Comparison of ENCODE assay signal across 1 cellular context in genomic region chr1:100578201-100578600, GRCh38.
TF ChIP-seq lines count a peak whose summit lies in the region.

No MANE protein-coding gene starts in this region.

TF ChIP-seq in IMR-90, 13 proteins besides CTCF, POLR2A, EP300 and RAD21 (continued from another document):
- no peak for TF ChIP-seq USF2 (IDR thresholded peaks at IDR 0.05; ENCODE audit: low read depth, low read length)
- no peak for TF ChIP-seq FOS (IDR thresholded peaks at IDR 0.05; ENCODE audit: low read depth, low read length)
- no peak for TF ChIP-seq RFX5 (IDR thresholded peaks at IDR 0.05; ENCODE audit: low read depth, low read length)
- TF ChIP-seq CHD1 (IDR thresholded peaks at IDR 0.05; ENCODE audit: low read depth, low read length): no peak
- TF ChIP-seq BHLHE40 (IDR thresholded peaks at IDR 0.05; ENCODE audit: low read depth, low read length): no peak
- TF ChIP-seq MAFK (IDR thresholded peaks at IDR 0.05; ENCODE audit: low read depth, low read length): no peak
- TF ChIP-seq RCOR1 (IDR thresholded peaks at IDR 0.05; ENCODE audit: insufficient replicate concordance, low read length): no peak
- no peak for TF ChIP-seq NFE2L2 (IDR thresholded peaks at IDR 0.05; ENCODE audit: low read depth, low read length)
- TF ChIP-seq MAZ (IDR thresholded peaks at IDR 0.05; ENCODE audit: borderline replicate concordance, low read depth, low read length): no peak
- TF ChIP-seq SMC3 (IDR thresholded peaks at IDR 0.05; ENCODE audit: low read depth, low read length): no peak
- no peak for TF ChIP-seq MXI1 (IDR thresholded peaks at IDR 0.05; ENCODE audit: borderline replicate concordance, low read depth, low read length)
TF ChIP-seq in IMR-90: peak in this region for 0.
